Comparison of ENCODE assay signal across 4 cellular contexts in genomic region chr12:128626808-128627320, GRCh38.
"Had no signal": no experiment of that assay in that cellular context is flagged by ENCODE, and none has a peak within 500 bp of the region (broad histone marks: within the 10 kb centered on the region; RNA-seq: fewer than 3 reads in every experiment).

No MANE protein-coding gene starts in this region.

- H3K27me3 Mint-ChIP-seq: IgD-negative memory B cell had no signal

- H3K4me1 Mint-ChIP-seq: GM23338, H9, IgD-negative memory B cell had no signal

- ATAC-seq: GM23338 had no signal

- H3K27ac Mint-ChIP-seq: GM23338, H9, IgD-negative memory B cell had no signal

- DNase-seq: H9, HCEC 1CT had no signal

- H3K4me3 ChIP-seq: GM23338 had no signal

- H3K4me3 Mint-ChIP-seq: GM23338, H9, IgD-negative memory B cell had no signal
